Comparison of ENCODE assay signal across 9 cellular contexts in genomic region chr4:141346144-141346543, GRCh38.
DNase-seq lines count a peak whose midpoint lies in the region; ATAC-seq and FAIRE-seq lines count a peak whose summit lies in the region.
"Had no signal": no experiment of that assay in that cellular context is flagged by ENCODE, and none has a peak within 500 bp of the region (broad histone marks: within the 10 kb centered on the region; RNA-seq: fewer than 3 reads in every experiment).

No MANE protein-coding gene starts in this region.

- no peaks in the 10 kb centered on the region for H4K20me1 ChIP-seq in Karpas-422 (ENCODE audit: insufficient read depth, low read depth, low read length)
- H4K20me1 ChIP-seq: BLaER1 had no signal

- FAIRE-seq in TTC549 (lab: Jason Lieb, UNC): peak; percentile 11

- H3K27ac ChIP-seq in Karpas-422 (ENCODE audit: low read length): no peak overlapping the region
- H3K27ac ChIP-seq: BLaER1 had no signal

- DNase-seq in NCI-H1105 treated with DMSO at 0.1 percent for 48 hours (lab: John Stamatoyannopoulos, UW) (peak; percentile 55), NCI-H1105 (lab: John Stamatoyannopoulos, UW) (no peak), Karpas-422 (peak; percentile 44), Right ventricle myocardium superior (no peak), superior temporal gyrus (ENCODE audit: extremely low spot score) (peak; percentile 81), activated T-cell treated with anti-CD3 and anti-CD28 coated beads for 4 hours (no peak)

- no peaks in the 10 kb centered on the region for H3K36me3 ChIP-seq in Karpas-422 (ENCODE audit: insufficient read depth, low read length)
- H3K36me3 ChIP-seq: BLaER1 had no signal

- peak; percentile 90 for ATAC-seq in Right ventricle myocardium superior (ENCODE audit: poor library complexity)
- ATAC-seq in GM19023 (IDR thresholded peaks at IDR 0.05; ENCODE audit: unreplicated experiment): no peak

- H3K4me1 ChIP-seq in Karpas-422 (ENCODE audit: low read length): no peaks in the 10 kb centered on the region
- H3K4me1 ChIP-seq: BLaER1 had no signal

- no peaks in the 10 kb centered on the region for H3K9me2 ChIP-seq in Karpas-422 (replicated peaks; ENCODE audit: insufficient read depth, low read length)

- intact Hi-C loops in Right ventricle myocardium superior (cut with DNase I): loop anchor here (5.0 kb wide), 1 partner anchor 366 kb away; no protein-coding TSS in a partner anchor

- H3K9me3 ChIP-seq in Karpas-422 (ENCODE audit: low read length): no peaks in the 10 kb centered on the region
- H3K9me3 ChIP-seq: BLaER1 had no signal

- no peak overlapping the region for H3K4me3 ChIP-seq in Karpas-422 (ENCODE audit: low read length)
- H3K4me3 ChIP-seq: BLaER1 had no signal

- no peak overlapping the region for H3K9ac ChIP-seq in Karpas-422 (ENCODE audit: low read length)
- H3K9ac ChIP-seq: BLaER1 had no signal

- H3K4me2 ChIP-seq in Karpas-422 (ENCODE audit: low read depth, low read length, poor library complexity, severe bottlenecking): no peak overlapping the region
- H3K4me2 ChIP-seq: BLaER1 had no signal

- H3K27me3 ChIP-seq in Karpas-422 (ENCODE audit: low read length): no peaks in the 10 kb centered on the region
- H3K27me3 ChIP-seq: BLaER1 had no signal

- no peak overlapping the region for H2AFZ ChIP-seq in Karpas-422 (ENCODE audit: low read length)

- H3K79me2 ChIP-seq in Karpas-422 (ENCODE audit: low read length): no peaks in the 10 kb centered on the region

Comparison
In these comparisons a context has a peak if more than half of its experiments do, and no peak if none do; other contexts are left out.
1. DNase-seq: peak in NCI-H1105 treated with DMSO at 0.1 percent for 48 hours (single experiment), Karpas-422 (single experiment) and superior temporal gyrus (single experiment); none in NCI-H1105 (single experiment), Right ventricle myocardium superior (single experiment) and activated T-cell treated with anti-CD3 and anti-CD28 coated beads for 4 hours (single experiment).